In genomic region chr13:64900039-64900438, GRCh38 we compare ENCODE assay signal across 22 cellular contexts.
DNase-seq lines count a peak whose midpoint lies in the region; ATAC-seq and TF ChIP-seq lines count a peak whose summit lies in the region.
"Had no signal": no experiment of that assay in that cellular context is flagged by ENCODE, and none has a peak within 500 bp of the region (broad histone marks: within the 10 kb centered on the region; RNA-seq: fewer than 3 reads in every experiment).

No MANE protein-coding gene starts in this region.

- H3K36me3 ChIP-seq in Karpas-422 (ENCODE audit: insufficient read depth, low read length) (no peaks in the 10 kb centered on the region), SU-DHL-6 (ENCODE audit: low read length) (no peaks in the 10 kb centered on the region), neuronal stem cell (replicated peaks in 1 of 2; ENCODE audit: control insufficient read depth in 2 of 2, insufficient read depth in 2 of 2, low read length in 2 of 2) (no peaks in the 10 kb centered on the region)
- H3K36me3 ChIP-seq in CD8-positive, alpha-beta memory T cell (ENCODE audit: insufficient read depth, low read length): no peaks in the 10 kb centered on the region
- H3K36me3 ChIP-seq: BE2C; BLaER1 treated with 17β-estradiol and CSF1 and Interleukin-3, amounts not matched to agents 10 nM and 100 nM had no signal

- H3K27ac Mint-ChIP-seq in stimulated activated effector memory CD8-positive, alpha-beta T cell treated with anti-CD3 and anti-CD28 coated beads, Interleukin-12 subunit alpha, Interleukin-12 subunit beta, amount 100 ng/mL, for 72 hours: no peak overlapping the region
- H3K27ac Mint-ChIP-seq in CD8-positive, alpha-beta memory T cell: no peak overlapping the region
- no peak overlapping the region for H3K27ac Mint-ChIP-seq in naive thymus-derived CD8-positive, alpha-beta T cell
- H3K27ac Mint-ChIP-seq: CD14-positive monocyte; CD4-positive, alpha-beta T cell had no signal

- H4K20me1 ChIP-seq in Karpas-422 (ENCODE audit: insufficient read depth, low read depth, low read length): no peaks in the 10 kb centered on the region
- H4K20me1 ChIP-seq in SU-DHL-6 (ENCODE audit: low read depth, low read length): no peaks in the 10 kb centered on the region
- H4K20me1 ChIP-seq: BLaER1 treated with 17β-estradiol and CSF1 and Interleukin-3, amounts not matched to agents 10 nM and 100 nM had no signal

- no peak overlapping the region for H3K14ac ChIP-seq in neuronal stem cell (ENCODE audit: low read length)

- no peak overlapping the region for H2AK5ac ChIP-seq in neuronal stem cell (ENCODE audit: low read depth, low read length)

- no peaks in the 10 kb centered on the region for H3K4me1 Mint-ChIP-seq in stimulated activated effector memory CD8-positive, alpha-beta T cell treated with anti-CD3 and anti-CD28 coated beads, Interleukin-12 subunit alpha, Interleukin-12 subunit beta, amount 100 ng/mL, for 72 hours
- no peaks in the 10 kb centered on the region for H3K4me1 Mint-ChIP-seq in CD8-positive, alpha-beta memory T cell
- no peaks in the 10 kb centered on the region for H3K4me1 Mint-ChIP-seq in naive thymus-derived CD8-positive, alpha-beta T cell
- H3K4me1 Mint-ChIP-seq: CD14-positive monocyte had no signal

- H3K4me3 ChIP-seq in Karpas-422 (ENCODE audit: low read length) (no peak overlapping the region), SU-DHL-6 (ENCODE audit: insufficient read depth, low read length, poor library complexity, severe bottlenecking) (no peak overlapping the region), neuronal stem cell (ENCODE audit: low read length in 2 of 2) (no peak overlapping the region)
- H3K4me3 ChIP-seq in CD8-positive, alpha-beta memory T cell (ENCODE audit: low read length): no peak overlapping the region
- H3K4me3 ChIP-seq: A549; BLaER1 treated with 17β-estradiol and CSF1 and Interleukin-3, amounts not matched to agents 10 nM and 100 nM; GM23248 had no signal

- H3K27ac ChIP-seq in Karpas-422 (ENCODE audit: low read length): no peak overlapping the region
- H3K27ac ChIP-seq in SU-DHL-6 (ENCODE audit: low read depth, low read length): no peak overlapping the region
- no peak overlapping the region for H3K27ac ChIP-seq in neuronal stem cell (replicated peaks; ENCODE audit: low read length)
- no peak overlapping the region for H3K27ac ChIP-seq in CD8-positive, alpha-beta memory T cell (ENCODE audit: low read depth, low read length)
- H3K27ac ChIP-seq: A549; BLaER1 treated with 17β-estradiol and CSF1 and Interleukin-3, amounts not matched to agents 10 nM and 100 nM; GM23248 had no signal

- H2AFZ ChIP-seq in Karpas-422 (ENCODE audit: low read length): peak overlapping the region; percentile 80
- peak overlapping the region; percentile 87 for H2AFZ ChIP-seq in SU-DHL-6 (ENCODE audit: low read depth, low read length, severe bottlenecking)
- H2AFZ ChIP-seq in neuronal stem cell (ENCODE audit: low read length): peak overlapping the region; percentile 53
- H2AFZ ChIP-seq: GM23248 had no signal

- no peaks in the 10 kb centered on the region for H3K27me3 Mint-ChIP-seq in CD8-positive, alpha-beta memory T cell
- H3K27me3 Mint-ChIP-seq in naive thymus-derived CD8-positive, alpha-beta T cell: no peaks in the 10 kb centered on the region
- H3K27me3 Mint-ChIP-seq: CD4-positive, alpha-beta T cell had no signal

- H3K23ac ChIP-seq in neuronal stem cell (ENCODE audit: low read depth, low read length, poor library complexity): no peak overlapping the region

- H3K18ac ChIP-seq in neuronal stem cell (ENCODE audit: low read length): no peak overlapping the region

- no peak overlapping the region for H3K4me2 ChIP-seq in Karpas-422 (ENCODE audit: low read depth, low read length, poor library complexity, severe bottlenecking)
- H3K4me2 ChIP-seq in SU-DHL-6 (ENCODE audit: low read depth, low read length, poor library complexity, severe bottlenecking): no peak overlapping the region
- H3K4me2 ChIP-seq in neuronal stem cell (ENCODE audit: insufficient read depth, low read length, poor library complexity, severe bottlenecking): no peak overlapping the region
- H3K4me2 ChIP-seq: A549; BLaER1 treated with 17β-estradiol and CSF1 and Interleukin-3, amounts not matched to agents 10 nM and 100 nM had no signal

- no peak overlapping the region for H2BK12ac ChIP-seq in neuronal stem cell (ENCODE audit: low read length)

- no peak overlapping the region for H4K8ac ChIP-seq in neuronal stem cell (ENCODE audit: low read depth, low read length)

- no peaks in the 10 kb centered on the region; the same call in 1 of the 2 replicates for H3K9me3 ChIP-seq in Karpas-422 (ENCODE audit: low read length)
- H3K9me3 ChIP-seq in SU-DHL-6 (ENCODE audit: insufficient read depth, low read length): no peaks in the 10 kb centered on the region
- H3K9me3 ChIP-seq in neuronal stem cell (replicated peaks in 1 of 2; ENCODE audit: control insufficient read depth in 2 of 2, insufficient read depth in 1 of 2, low read depth in 1 of 2, low read length in 2 of 2): no peaks in the 10 kb centered on the region
- H3K9me3 ChIP-seq in CD8-positive, alpha-beta memory T cell (ENCODE audit: low read length): no peaks in the 10 kb centered on the region
- H3K9me3 ChIP-seq: A549; BE2C; BLaER1 treated with 17β-estradiol and CSF1 and Interleukin-3, amounts not matched to agents 10 nM and 100 nM had no signal

- H3K4me3 Mint-ChIP-seq in stimulated activated effector memory CD8-positive, alpha-beta T cell treated with anti-CD3 and anti-CD28 coated beads, Interleukin-12 subunit alpha, Interleukin-12 subunit beta, amount 100 ng/mL, for 72 hours: no peak overlapping the region
- H3K4me3 Mint-ChIP-seq in CD8-positive, alpha-beta memory T cell: no peak overlapping the region
- no peak overlapping the region for H3K4me3 Mint-ChIP-seq in naive thymus-derived CD8-positive, alpha-beta T cell
- H3K4me3 Mint-ChIP-seq: CD14-positive monocyte; CD4-positive, alpha-beta T cell had no signal

- no peak overlapping the region for H3K4ac ChIP-seq in neuronal stem cell (ENCODE audit: low read length)

- POLR2A ChIA-PET in CD8-positive, alpha-beta memory T cell (lab: Charles Lee): no interaction called here
- POLR2A ChIA-PET in naive thymus-derived CD8-positive, alpha-beta T cell (lab: Charles Lee): no interaction called here

- no peak overlapping the region for H2BK120ac ChIP-seq in neuronal stem cell (ENCODE audit: low read depth, low read length)

- H2BK5ac ChIP-seq in neuronal stem cell (ENCODE audit: low read length): no peak overlapping the region

- WGBS in neuronal stem cell (ENCODE audit: extremely low coverage in 2 of 2, insufficient read length in 2 of 2, insufficient replicate concordance in 1 of 2), 2 donors: no CpG with 5 or more reads among the region's 2 CpGs

- H3F3A ChIP-seq in SU-DHL-6 (ENCODE audit: insufficient read depth): no peaks in the 10 kb centered on the region

- H3K27me3 ChIP-seq in Karpas-422 (ENCODE audit: low read length): no peaks in the 10 kb centered on the region
- H3K27me3 ChIP-seq in SU-DHL-6 (ENCODE audit: low read length): no peaks in the 10 kb centered on the region
- no peaks in the 10 kb centered on the region for H3K27me3 ChIP-seq in neuronal stem cell (ENCODE audit: control insufficient read depth in 3 of 3, insufficient read depth in 3 of 3, low read depth in 1 of 3, low read length in 3 of 3)
- no peaks in the 10 kb centered on the region for H3K27me3 ChIP-seq in CD8-positive, alpha-beta memory T cell (ENCODE audit: insufficient read depth, low read length, poor library complexity, severe bottlenecking)
- H3K27me3 ChIP-seq: BE2C; BLaER1 treated with 17β-estradiol and CSF1 and Interleukin-3, amounts not matched to agents 10 nM and 100 nM had no signal

- peak; percentile 16 for ATAC-seq in stimulated activated effector memory CD8-positive, alpha-beta T cell treated with anti-CD3 and anti-CD28 coated beads, Interleukin-12 subunit alpha, Interleukin-12 subunit beta, amount 100 ng/mL, for 72 hours
- ATAC-seq in naive thymus-derived CD8-positive, alpha-beta T cell: no peak
- no peak for ATAC-seq in GM19397 (IDR thresholded peaks at IDR 0.05; ENCODE audit: unreplicated experiment)
- ATAC-seq: A549 had no signal

- H3K9me2 ChIP-seq in Karpas-422 (replicated peaks; ENCODE audit: insufficient read depth, low read length): no peaks in the 10 kb centered on the region
- H3K9me2 ChIP-seq in SU-DHL-6 (replicated peaks; ENCODE audit: insufficient read depth, low read length): no peaks in the 10 kb centered on the region

- H3K4me1 ChIP-seq in Karpas-422 (ENCODE audit: low read length) (no peaks in the 10 kb centered on the region), neuronal stem cell (ENCODE audit: control insufficient read depth in 2 of 2, insufficient read depth in 1 of 2, low read depth in 1 of 2, low read length in 2 of 2) (no peaks in the 10 kb centered on the region)
- no peaks in the 10 kb centered on the region for H3K4me1 ChIP-seq in CD8-positive, alpha-beta memory T cell (ENCODE audit: insufficient read depth, low read length)
- H3K4me1 ChIP-seq: A549; BE2C; BLaER1 treated with 17β-estradiol and CSF1 and Interleukin-3, amounts not matched to agents 10 nM and 100 nM had no signal

- no peaks in the 10 kb centered on the region for H3K79me2 ChIP-seq in Karpas-422 (ENCODE audit: low read length)
- no peaks in the 10 kb centered on the region for H3K79me2 ChIP-seq in SU-DHL-6 (ENCODE audit: insufficient read depth, low read length)

- no peak for TF ChIP-seq CTCF in SU-DHL-6 (IDR thresholded peaks at IDR 0.05; ENCODE audit: insufficient read depth, low read length, poor library complexity, severe bottlenecking)

- no peaks in the 10 kb centered on the region for H3K36me3 Mint-ChIP-seq in stimulated activated effector memory CD8-positive, alpha-beta T cell treated with anti-CD3 and anti-CD28 coated beads, Interleukin-12 subunit alpha, Interleukin-12 subunit beta, amount 100 ng/mL, for 72 hours
- no peaks in the 10 kb centered on the region for H3K36me3 Mint-ChIP-seq in CD8-positive, alpha-beta memory T cell
- no peaks in the 10 kb centered on the region for H3K36me3 Mint-ChIP-seq in naive thymus-derived CD8-positive, alpha-beta T cell
- H3K36me3 Mint-ChIP-seq: CD14-positive monocyte had no signal

- CTCF ChIA-PET in CD8-positive, alpha-beta memory T cell (lab: Charles Lee): no interaction called here

- H2BK15ac ChIP-seq in neuronal stem cell (ENCODE audit: low read length): no peak overlapping the region

- no peaks in the 10 kb centered on the region for H3K79me1 ChIP-seq in neuronal stem cell (ENCODE audit: low read depth, low read length)

- DNase-seq in Karpas-422 (no peak), neuronal stem cell (ENCODE audit: low spot score) (no peak)
- DNase-seq in stimulated activated effector memory CD8-positive, alpha-beta T cell treated with anti-CD3 and anti-CD28 coated beads, Interleukin-12 subunit alpha, Interleukin-12 subunit beta, amount 100 ng/mL, for 72 hours (ENCODE audit: low spot score in 2 of 2): no peak
- DNase-seq in CD8-positive, alpha-beta memory T cell: no peak
- no peak for DNase-seq in naive thymus-derived CD8-positive, alpha-beta T cell
- no peak for DNase-seq in stimulated activated CD4-positive, alpha-beta T cell treated with anti-CD3 and anti-CD28 coated beads, Interleukin-4, amount 100 ng/mL, for 24 hours
- DNase-seq: 8988T; ACHN; AML-193; BE2C; Calu3; CD4-positive, alpha-beta T cell; COR-L47; DND-41; GM23248; H7; HCEC 1CT had no signal

- H3K9me3 Mint-ChIP-seq in stimulated activated effector memory CD8-positive, alpha-beta T cell treated with anti-CD3 and anti-CD28 coated beads, Interleukin-12 subunit alpha, Interleukin-12 subunit beta, amount 100 ng/mL, for 72 hours: peaks cover 19% of the 10 kb centered on the region
- peaks cover 5 to 38% (median 14%) of the 10 kb centered on the region in 5 donors for H3K9me3 Mint-ChIP-seq in CD8-positive, alpha-beta memory T cell
- peaks cover 5 to 30% (median 9%) of the 10 kb centered on the region in 9 donors for H3K9me3 Mint-ChIP-seq in naive thymus-derived CD8-positive, alpha-beta T cell

- no peak overlapping the region for H4K91ac ChIP-seq in neuronal stem cell (ENCODE audit: low read depth, low read length, poor library complexity)

- H3K9ac ChIP-seq in Karpas-422 (ENCODE audit: low read length): no peak overlapping the region
- H3K9ac ChIP-seq in SU-DHL-6 (ENCODE audit: low read length): no peak overlapping the region
- H3K9ac ChIP-seq in neuronal stem cell (ENCODE audit: low read depth, low read length, poor library complexity): no peak overlapping the region
- H3K9ac ChIP-seq: BLaER1 treated with 17β-estradiol and CSF1 and Interleukin-3, amounts not matched to agents 10 nM and 100 nM; GM23248 had no signal
